Comparison of ENCODE assay signal across 1 cellular context in the genomic region with DNA sequence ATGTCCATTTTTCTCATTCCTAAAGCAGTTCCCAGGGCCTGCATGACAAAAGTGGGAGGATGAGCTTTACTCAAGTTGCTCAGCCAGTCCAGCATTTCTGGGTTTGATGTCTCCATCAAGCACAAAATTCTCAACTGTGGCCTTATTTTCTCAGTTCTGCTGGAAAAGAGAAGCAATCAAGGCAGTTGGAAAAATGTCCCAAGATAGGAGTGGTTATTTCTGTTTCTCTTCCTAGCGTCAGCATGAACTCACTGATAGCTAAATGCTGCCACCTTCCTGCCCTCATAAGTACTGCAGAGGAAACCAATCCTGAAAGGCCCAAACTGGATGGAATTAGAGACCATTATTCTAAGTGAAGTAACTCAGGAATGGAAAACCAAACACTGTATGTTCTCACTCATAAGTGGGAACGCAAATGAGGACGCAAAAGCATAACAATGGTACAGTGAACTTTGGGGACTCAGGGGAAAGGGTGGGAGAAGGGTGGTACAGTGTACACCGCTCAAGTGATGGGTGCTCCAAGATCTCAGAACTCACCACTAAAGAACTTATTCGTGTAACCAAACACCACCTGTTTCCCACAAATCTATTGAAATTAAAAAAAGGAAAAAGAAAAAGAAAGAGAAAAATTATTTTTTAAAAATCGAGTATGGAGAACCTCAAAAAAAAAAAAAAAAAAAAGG.
TF ChIP-seq lines count a peak whose summit lies in the region.

No MANE protein-coding gene starts in this region.

TF ChIP-seq in GM12878, 131 proteins besides CTCF, POLR2A, EP300 and RAD21 (continued from another document and continues in another):
- TF ChIP-seq REST (IDR thresholded peaks at IDR 0.05; ENCODE audit: low read depth, low read length): no peak
- TF ChIP-seq SREBF2 (IDR thresholded peaks at IDR 0.05; ENCODE audit: low read length): no peak
- TF ChIP-seq ZNF217 (IDR thresholded peaks at IDR 0.05): no peak
- TF ChIP-seq, protein P1, sequence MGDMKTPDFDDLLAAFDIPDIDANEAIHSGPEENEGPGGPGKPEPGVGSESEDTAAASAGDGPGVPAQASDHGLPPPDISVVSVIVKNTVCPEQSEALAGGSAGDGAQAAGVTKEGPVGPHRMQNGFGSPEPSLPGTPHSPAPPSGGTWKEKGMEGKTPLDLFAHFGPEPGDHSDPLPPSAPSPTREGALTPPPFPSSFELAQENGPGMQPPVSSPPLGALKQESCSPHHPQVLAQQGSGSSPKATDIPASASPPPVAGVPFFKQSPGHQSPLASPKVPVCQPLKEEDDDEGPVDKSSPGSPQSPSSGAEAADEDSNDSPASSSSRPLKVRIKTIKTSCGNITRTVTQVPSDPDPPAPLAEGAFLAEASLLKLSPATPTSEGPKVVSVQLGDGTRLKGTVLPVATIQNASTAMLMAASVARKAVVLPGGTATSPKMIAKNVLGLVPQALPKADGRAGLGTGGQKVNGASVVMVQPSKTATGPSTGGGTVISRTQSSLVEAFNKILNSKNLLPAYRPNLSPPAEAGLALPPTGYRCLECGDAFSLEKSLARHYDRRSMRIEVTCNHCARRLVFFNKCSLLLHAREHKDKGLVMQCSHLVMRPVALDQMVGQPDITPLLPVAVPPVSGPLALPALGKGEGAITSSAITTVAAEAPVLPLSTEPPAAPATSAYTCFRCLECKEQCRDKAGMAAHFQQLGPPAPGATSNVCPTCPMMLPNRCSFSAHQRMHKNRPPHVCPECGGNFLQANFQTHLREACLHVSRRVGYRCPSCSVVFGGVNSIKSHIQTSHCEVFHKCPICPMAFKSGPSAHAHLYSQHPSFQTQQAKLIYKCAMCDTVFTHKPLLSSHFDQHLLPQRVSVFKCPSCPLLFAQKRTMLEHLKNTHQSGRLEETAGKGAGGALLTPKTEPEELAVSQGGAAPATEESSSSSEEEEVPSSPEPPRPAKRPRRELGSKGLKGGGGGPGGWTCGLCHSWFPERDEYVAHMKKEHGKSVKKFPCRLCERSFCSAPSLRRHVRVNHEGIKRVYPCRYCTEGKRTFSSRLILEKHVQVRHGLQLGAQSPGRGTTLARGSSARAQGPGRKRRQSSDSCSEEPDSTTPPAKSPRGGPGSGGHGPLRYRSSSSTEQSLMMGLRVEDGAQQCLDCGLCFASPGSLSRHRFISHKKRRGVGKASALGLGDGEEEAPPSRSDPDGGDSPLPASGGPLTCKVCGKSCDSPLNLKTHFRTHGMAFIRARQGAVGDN (IDR thresholded peaks at IDR 0.05): no peak
- TF ChIP-seq EGR1 (IDR thresholded peaks at IDR 0.05; ENCODE audit: borderline replicate concordance in 1 of 2, low read depth in 2 of 2, low read length in 2 of 2): no peak
- no peak for TF ChIP-seq CBX3 (IDR thresholded peaks at IDR 0.05; ENCODE audit: borderline replicate concordance, low read depth)
- no peak for TF ChIP-seq TAF1 (IDR thresholded peaks at IDR 0.05; ENCODE audit: borderline replicate concordance, low read depth, low read length)
- TF ChIP-seq, protein P2, sequence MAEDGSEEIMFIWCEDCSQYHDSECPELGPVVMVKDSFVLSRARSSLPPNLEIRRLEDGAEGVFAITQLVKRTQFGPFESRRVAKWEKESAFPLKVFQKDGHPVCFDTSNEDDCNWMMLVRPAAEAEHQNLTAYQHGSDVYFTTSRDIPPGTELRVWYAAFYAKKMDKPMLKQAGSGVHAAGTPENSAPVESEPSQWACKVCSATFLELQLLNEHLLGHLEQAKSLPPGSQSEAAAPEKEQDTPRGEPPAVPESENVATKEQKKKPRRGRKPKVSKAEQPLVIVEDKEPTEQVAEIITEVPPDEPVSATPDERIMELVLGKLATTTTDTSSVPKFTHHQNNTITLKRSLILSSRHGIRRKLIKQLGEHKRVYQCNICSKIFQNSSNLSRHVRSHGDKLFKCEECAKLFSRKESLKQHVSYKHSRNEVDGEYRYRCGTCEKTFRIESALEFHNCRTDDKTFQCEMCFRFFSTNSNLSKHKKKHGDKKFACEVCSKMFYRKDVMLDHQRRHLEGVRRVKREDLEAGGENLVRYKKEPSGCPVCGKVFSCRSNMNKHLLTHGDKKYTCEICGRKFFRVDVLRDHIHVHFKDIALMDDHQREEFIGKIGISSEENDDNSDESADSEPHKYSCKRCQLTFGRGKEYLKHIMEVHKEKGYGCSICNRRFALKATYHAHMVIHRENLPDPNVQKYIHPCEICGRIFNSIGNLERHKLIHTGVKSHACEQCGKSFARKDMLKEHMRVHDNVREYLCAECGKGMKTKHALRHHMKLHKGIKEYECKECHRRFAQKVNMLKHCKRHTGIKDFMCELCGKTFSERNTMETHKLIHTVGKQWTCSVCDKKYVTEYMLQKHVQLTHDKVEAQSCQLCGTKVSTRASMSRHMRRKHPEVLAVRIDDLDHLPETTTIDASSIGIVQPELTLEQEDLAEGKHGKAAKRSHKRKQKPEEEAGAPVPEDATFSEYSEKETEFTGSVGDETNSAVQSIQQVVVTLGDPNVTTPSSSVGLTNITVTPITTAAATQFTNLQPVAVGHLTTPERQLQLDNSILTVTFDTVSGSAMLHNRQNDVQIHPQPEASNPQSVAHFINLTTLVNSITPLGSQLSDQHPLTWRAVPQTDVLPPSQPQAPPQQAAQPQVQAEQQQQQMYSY (CRISPR knock-in tag; IDR thresholded peaks at IDR 0.05): no peak
- TF ChIP-seq BRCA1 (IDR thresholded peaks at IDR 0.05; ENCODE audit: low read depth, low read length): no peak
- no peak for TF ChIP-seq E4F1 (IDR thresholded peaks at IDR 0.05; ENCODE audit: borderline replicate concordance, partially characterized antibody)
- no peak for TF ChIP-seq HCFC1 (IDR thresholded peaks at IDR 0.05; ENCODE audit: low read length)
- no peak for TF ChIP-seq TBL1XR1 (IDR thresholded peaks at IDR 0.05; ENCODE audit: low read depth, low read length)
- TF ChIP-seq SRF (IDR thresholded peaks at IDR 0.05; ENCODE audit: low read depth in 2 of 2, low read length in 2 of 2): no peak
- TF ChIP-seq, protein P3, sequence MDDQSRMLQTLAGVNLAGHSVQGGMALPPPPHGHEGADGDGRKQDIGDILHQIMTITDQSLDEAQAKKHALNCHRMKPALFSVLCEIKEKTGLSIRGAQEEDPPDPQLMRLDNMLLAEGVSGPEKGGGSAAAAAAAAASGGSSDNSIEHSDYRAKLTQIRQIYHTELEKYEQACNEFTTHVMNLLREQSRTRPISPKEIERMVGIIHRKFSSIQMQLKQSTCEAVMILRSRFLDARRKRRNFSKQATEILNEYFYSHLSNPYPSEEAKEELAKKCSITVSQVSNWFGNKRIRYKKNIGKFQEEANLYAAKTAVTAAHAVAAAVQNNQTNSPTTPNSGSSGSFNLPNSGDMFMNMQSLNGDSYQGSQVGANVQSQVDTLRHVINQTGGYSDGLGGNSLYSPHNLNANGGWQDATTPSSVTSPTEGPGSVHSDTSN (IDR thresholded peaks at IDR 0.05; ENCODE audit: insufficient replicate concordance, low read depth, low read length): no peak
- no peak for TF ChIP-seq ZBTB40 (IDR thresholded peaks at IDR 0.05; ENCODE audit: borderline replicate concordance)
- TF ChIP-seq YY1 (IDR thresholded peaks at IDR 0.05; ENCODE audit: low read depth, low read length): 0 out of 2 replicates have a peak, but pooled peaks have one; percentile 36
- TF ChIP-seq RCOR1 (conservative IDR thresholded peaks at IDR 0.05; ENCODE audit: low read depth, low read length): no peak
- no peak for TF ChIP-seq CREB1 (IDR thresholded peaks at IDR 0.05; ENCODE audit: low read depth)
- no peak for TF ChIP-seq ZZZ3 (IDR thresholded peaks at IDR 0.05; ENCODE audit: control insufficient read depth, insufficient read length, low read depth)
- TF ChIP-seq TCF12 (IDR thresholded peaks at IDR 0.05; ENCODE audit: low read depth, low read length): no peak
- no peak for TF ChIP-seq CHD2 (IDR thresholded peaks at IDR 0.05; ENCODE audit: borderline replicate concordance, low read depth, low read length)
- peak; percentile 52 for TF ChIP-seq IKZF1 (conservative IDR thresholded peaks at IDR 0.05)
- TF ChIP-seq NBN (IDR thresholded peaks at IDR 0.05): 0 out of 2 replicates have a peak, but pooled peaks have one; percentile 22
- no peak for TF ChIP-seq MTA3 (IDR thresholded peaks at IDR 0.05; ENCODE audit: borderline replicate concordance, low read length)
- TF ChIP-seq RB1 (IDR thresholded peaks at IDR 0.05; ENCODE audit: borderline replicate concordance): peak; percentile 72; the same call in 1 of the 2 replicates
- no peak for TF ChIP-seq ATF3 (IDR thresholded peaks at IDR 0.05; ENCODE audit: borderline replicate concordance, extremely low read depth, low read depth, low read length)
- no peak for TF ChIP-seq SMAD1 (IDR thresholded peaks at IDR 0.05; ENCODE audit: low read depth, partially characterized antibody)
